Comparison of ENCODE assay signal across 1 cellular context in genomic region chr10:73997479-73997805, GRCh38.
TF ChIP-seq lines count a peak whose summit lies in the region.

No MANE protein-coding gene starts in this region.

TF ChIP-seq in K562, 482 proteins besides CTCF, POLR2A, EP300 and RAD21 (continued from another document and continues in another):
- TF ChIP-seq ZMIZ1 (IDR thresholded peaks at IDR 0.05; ENCODE audit: low read depth in 2 of 2, low read length in 2 of 2) (no peak), ASH1L (IDR thresholded peaks at IDR 0.05; ENCODE audit: borderline replicate concordance, low read depth, partially characterized antibody) (no peak), DPF2 (IDR thresholded peaks at IDR 0.05) (peak; percentile 74), REST (CRISPR knock-in tag; IDR thresholded peaks at IDR 0.05; ENCODE audit: low read depth) (no peak), CREB1 (IDR thresholded peaks at IDR 0.05) (no peak), CREB1 (CRISPR knock-in tag; IDR thresholded peaks at IDR 0.05) (no peak), THRA (IDR thresholded peaks at IDR 0.05) (no peak), PTRF (tag; IDR thresholded peaks at IDR 0.05) (no peak), MED1 (CRISPR knock-in tag; IDR thresholded peaks at IDR 0.05; ENCODE audit: borderline replicate concordance) (no peak), ZBTB8A (IDR thresholded peaks at IDR 0.05; ENCODE audit: partially characterized antibody) (no peak), ZKSCAN1 (IDR thresholded peaks at IDR 0.05; ENCODE audit: low read depth, low read length) (no peak), FOS (IDR thresholded peaks at IDR 0.05; ENCODE audit: extremely low read depth, insufficient read length) (no peak), BRD4 (IDR thresholded peaks at IDR 0.05) (no peak), RBM14 (IDR thresholded peaks at IDR 0.05; ENCODE audit: borderline replicate concordance, insufficient read depth, low read depth, low read length) (no peak), KAT7 (CRISPR knock-in tag; IDR thresholded peaks at IDR 0.05; ENCODE audit: borderline replicate concordance) (peak; percentile 15; the same call in 1 of the 2 replicates), ZNF707 (CRISPR knock-in tag; conservative IDR thresholded peaks at IDR 0.05) (0 out of 2 replicates have a peak, but pooled peaks have one; percentile 14), ZFP91 (CRISPR knock-in tag; IDR thresholded peaks at IDR 0.05) (no peak), ZNF408 (CRISPR knock-in tag; IDR thresholded peaks at IDR 0.05; ENCODE audit: low read depth) (no peak), STAG1 (CRISPR knock-in tag; IDR thresholded peaks at IDR 0.05; ENCODE audit: borderline replicate concordance) (no peak), ZNF77 (CRISPR knock-in tag; IDR thresholded peaks at IDR 0.05) (no peak), ERF (CRISPR knock-in tag; IDR thresholded peaks at IDR 0.05) (0 out of 2 replicates have a peak, but pooled peaks have one; percentile 57), CBX8 (IDR thresholded peaks at IDR 0.05; ENCODE audit: borderline replicate concordance, extremely low read depth, low read depth, low read length, poor library complexity, severe bottlenecking) (no peak), ZNF445 (CRISPR knock-in tag; IDR thresholded peaks at IDR 0.05; ENCODE audit: low read depth) (no peak), FOXK2 (conservative IDR thresholded peaks at IDR 0.05 in 1 of 2, IDR thresholded peaks at IDR 0.05 in 1 of 2; ENCODE audit: low read depth in 2 of 2) (no peak; a peak in 1 of 4 replicates), ATF6 (CRISPR knock-in tag; IDR thresholded peaks at IDR 0.05) (no peak), EWSR1 (IDR thresholded peaks at IDR 0.05; ENCODE audit: borderline replicate concordance, low read depth, partially characterized antibody) (no peak), MIER1 (IDR thresholded peaks at IDR 0.05; ENCODE audit: low read depth) (no peak), ZBTB40 (IDR thresholded peaks at IDR 0.05) (no peak), ZBTB40 (CRISPR knock-in tag; IDR thresholded peaks at IDR 0.05) (no peak), CLOCK (CRISPR knock-in tag; IDR thresholded peaks at IDR 0.05; ENCODE audit: borderline replicate concordance) (0 out of 2 replicates have a peak, but pooled peaks have one; percentile 21), ZNF175 (CRISPR knock-in tag; IDR thresholded peaks at IDR 0.05; ENCODE audit: low read depth) (no peak), BCL6 (CRISPR knock-in tag; IDR thresholded peaks at IDR 0.05) (0 out of 2 replicates have a peak, but pooled peaks have one; percentile 10)
